In genomic region chr2:375270-375946, GRCh38 we compare ENCODE assay signal across 19 cellular contexts.
A peak's percentile ranks its signal among the peaks of the same experiment; 100 is the strongest.
DNase-seq lines count a peak whose midpoint lies in the region; ATAC-seq and TF ChIP-seq lines count a peak whose summit lies in the region.
"Had no signal": no experiment of that assay in that cellular context is flagged by ENCODE, and none has a peak within 500 bp of the region (broad histone marks: within the 10 kb centered on the region; RNA-seq: fewer than 3 reads in every experiment).

No MANE protein-coding gene starts in this region.

- H3K79me2 ChIP-seq in mammary epithelial cell (ENCODE audit: insufficient read depth, low read length), result no peaks in the 10 kb centered on the region

- H2AFZ ChIP-seq in mammary epithelial cell (ENCODE audit: low read depth, low read length), result peak overlapping the region; percentile 20
- H2AFZ ChIP-seq: PC-9 had no signal

- no peak overlapping the region for H3K4me2 ChIP-seq in mammary epithelial cell (ENCODE audit: insufficient read depth, low read depth, low read length)
- H3K4me2 ChIP-seq: GM23338, PC-9 had no signal

- ATAC-seq in GM21737 (IDR thresholded peaks at IDR 0.05; ENCODE audit: unreplicated experiment) (no peak), GM19452 (IDR thresholded peaks at IDR 0.05; ENCODE audit: unreplicated experiment) (no peak)
- ATAC-seq: GM23338, K562 had no signal

- H3K4me1 ChIP-seq in mammary epithelial cell (ENCODE audit: insufficient read depth, low read length), result no peaks in the 10 kb centered on the region

- H3K9me3 Mint-ChIP-seq in nephron, result peaks cover 35% of the 10 kb centered on the region
- H3K9me3 Mint-ChIP-seq in endothelial cell (ENCODE audit: unreplicated experiment), result peaks cover 5% of the 10 kb centered on the region

- no peak for DNase-seq in mammary epithelial cell
- peak; percentile 80 for DNase-seq in globus pallidus (ENCODE audit: low spot score)
- no peak for DNase-seq in endothelial cell (ENCODE audit: low spot score)
- DNase-seq in activated T-cell treated with anti-CD3 and anti-CD28 coated beads, Interleukin-2, amount 50 U/mL, for 1 hour, result no peak
- DNase-seq: CD4-positive, alpha-beta T cell; DND-41; GF-D8; NCI-H1105; NCI-H187 treated with DMSO at 0.1 percent for 48 hours; NCI-H446 treated with DMSO at 0.1 percent for 48 hours; NCI-H748 treated with DMSO at 0.1 percent for 48 hours; PC-9 had no signal

- H4K20me1 ChIP-seq in mammary epithelial cell (ENCODE audit: insufficient read depth, low read length), result no peaks in the 10 kb centered on the region

- no peak overlapping the region for H3K4me3 ChIP-seq in mammary epithelial cell (replicated peaks in 1 of 3; ENCODE audit: insufficient read depth in 1 of 3, low read depth in 2 of 3, low read length in 3 of 3)
- H3K4me3 ChIP-seq: GM23338, K562, PC-9 had no signal

- BruUV-seq in mammary epithelial cell (replicated peaks; lab: Mats Ljungman, UMichigan), result no TSS peak

- CTCF ChIA-PET in mammary epithelial cell (lab: Charles Lee; ENCODE audit: low non-redundant PET), result no interaction called here

- peaks cover 3% of the 10 kb centered on the region for H3K9me3 ChIP-seq in mammary epithelial cell (replicated peaks; ENCODE audit: insufficient read depth, low read length)

- no peaks in the 10 kb centered on the region for H3K36me3 Mint-ChIP-seq in nephron (ENCODE audit: low read depth)
- H3K36me3 Mint-ChIP-seq in endothelial cell (ENCODE audit: low read depth, unreplicated experiment), result no peaks in the 10 kb centered on the region

- dilution Hi-C loops in mammary epithelial cell (cut with HindIII; ENCODE audit: low sequenced_read_pairs), result no loop called here

- peak overlapping the region; percentile 55 to 94 (median 86) for H3K27ac Mint-ChIP-seq in nephron
- H3K27ac Mint-ChIP-seq in endothelial cell (ENCODE audit: unreplicated experiment), result no peak overlapping the region
- H3K27ac Mint-ChIP-seq: B cell; CD4-positive, alpha-beta T cell; GM23338 had no signal

- peaks cover 13% of the 10 kb centered on the region for H3K27me3 Mint-ChIP-seq in nephron (ENCODE audit: low read depth)
- peaks cover 3% of the 10 kb centered on the region for H3K27me3 Mint-ChIP-seq in endothelial cell (ENCODE audit: unreplicated experiment)

- H3K9ac ChIP-seq in mammary epithelial cell (ENCODE audit: insufficient read depth, low read length), result no peak overlapping the region

- H3K27me3 ChIP-seq in mammary epithelial cell (ENCODE audit: insufficient read depth, low read length), result no peaks in the 10 kb centered on the region

- 5% methylated on average over 8 of the region's 8 CpGs for WGBS in mammary epithelial cell (ENCODE audit: low coverage, missing lambda C conversion rate)

- H3K4me1 Mint-ChIP-seq in nephron, result peaks cover 30% of the 10 kb centered on the region
- H3K4me1 Mint-ChIP-seq in endothelial cell (ENCODE audit: unreplicated experiment), result no peaks in the 10 kb centered on the region
- H3K4me1 Mint-ChIP-seq: B cell, GM23338 had no signal

- in situ Hi-C loops in mammary epithelial cell (cut with MboI; ENCODE audit: low sequenced_read_pairs in 2 of 2), result no loop called here

- H3K4me3 Mint-ChIP-seq in nephron, result peak overlapping the region in 1 of 3 experiments; percentile 31
- H3K4me3 Mint-ChIP-seq in endothelial cell (ENCODE audit: unreplicated experiment), result no peak overlapping the region
- H3K4me3 Mint-ChIP-seq: B cell; CD4-positive, alpha-beta T cell; GM23338 had no signal

- TF ChIP-seq CTCF in mammary epithelial cell (conservative IDR thresholded peaks at IDR 0.05 in 1 of 2, IDR thresholded peaks at IDR 0.05 in 1 of 2; ENCODE audit: extremely low read depth in 1 of 2, insufficient read depth in 1 of 2, low read depth in 1 of 2, low read length in 2 of 2) (no peak), nephron (IDR thresholded peaks at IDR 0.05; ENCODE audit: unreplicated experiment in 3 of 3) (no peak), endothelial cell (IDR thresholded peaks at IDR 0.05; ENCODE audit: unreplicated experiment) (no peak)

- H3K27ac ChIP-seq in mammary epithelial cell (ENCODE audit: insufficient read depth, low read depth, low read length) (no peak overlapping the region), temporal lobe (ENCODE audit: low read depth, low read length) (peak overlapping the region; percentile 88)
- H3K27ac ChIP-seq: PC-9 had no signal

- H3K36me3 ChIP-seq in mammary epithelial cell (ENCODE audit: insufficient read depth, low read length), result no peaks in the 10 kb centered on the region

- intact Hi-C loops in mammary epithelial cell (cut with micrococcal nuclease), result no loop called here
